1 cellular context compared by ENCODE assay signal in the genomic region with DNA sequence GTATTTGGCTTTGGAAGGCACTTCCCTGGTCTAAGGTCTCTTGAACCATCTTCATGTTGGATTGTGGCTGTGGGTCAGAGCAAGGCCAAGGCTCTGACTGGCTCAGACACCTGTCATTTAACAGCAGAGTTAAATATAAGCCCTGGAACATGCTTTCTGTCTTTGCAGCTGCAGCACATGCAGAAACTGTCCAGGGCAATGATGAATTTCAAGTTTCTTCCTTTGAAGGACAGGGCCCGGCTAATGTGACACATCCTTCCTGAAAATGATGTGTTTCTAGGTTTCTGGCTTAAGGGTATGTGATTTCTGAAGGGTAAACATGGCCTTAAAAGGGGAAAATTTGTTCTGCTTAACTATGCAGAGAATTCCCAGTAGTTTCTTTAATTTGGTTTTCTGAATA.
TF ChIP-seq lines count a peak whose summit lies in the region.

No MANE protein-coding gene starts in this region.

TF ChIP-seq in GM12878, 131 proteins besides CTCF, POLR2A, EP300 and RAD21 (continued from another document):
- TF ChIP-seq, protein P1, sequence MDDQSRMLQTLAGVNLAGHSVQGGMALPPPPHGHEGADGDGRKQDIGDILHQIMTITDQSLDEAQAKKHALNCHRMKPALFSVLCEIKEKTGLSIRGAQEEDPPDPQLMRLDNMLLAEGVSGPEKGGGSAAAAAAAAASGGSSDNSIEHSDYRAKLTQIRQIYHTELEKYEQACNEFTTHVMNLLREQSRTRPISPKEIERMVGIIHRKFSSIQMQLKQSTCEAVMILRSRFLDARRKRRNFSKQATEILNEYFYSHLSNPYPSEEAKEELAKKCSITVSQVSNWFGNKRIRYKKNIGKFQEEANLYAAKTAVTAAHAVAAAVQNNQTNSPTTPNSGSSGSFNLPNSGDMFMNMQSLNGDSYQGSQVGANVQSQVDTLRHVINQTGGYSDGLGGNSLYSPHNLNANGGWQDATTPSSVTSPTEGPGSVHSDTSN (IDR thresholded peaks at IDR 0.05; ENCODE audit: insufficient replicate concordance, low read depth, low read length) = peak; percentile 4
- TF ChIP-seq, protein P2, sequence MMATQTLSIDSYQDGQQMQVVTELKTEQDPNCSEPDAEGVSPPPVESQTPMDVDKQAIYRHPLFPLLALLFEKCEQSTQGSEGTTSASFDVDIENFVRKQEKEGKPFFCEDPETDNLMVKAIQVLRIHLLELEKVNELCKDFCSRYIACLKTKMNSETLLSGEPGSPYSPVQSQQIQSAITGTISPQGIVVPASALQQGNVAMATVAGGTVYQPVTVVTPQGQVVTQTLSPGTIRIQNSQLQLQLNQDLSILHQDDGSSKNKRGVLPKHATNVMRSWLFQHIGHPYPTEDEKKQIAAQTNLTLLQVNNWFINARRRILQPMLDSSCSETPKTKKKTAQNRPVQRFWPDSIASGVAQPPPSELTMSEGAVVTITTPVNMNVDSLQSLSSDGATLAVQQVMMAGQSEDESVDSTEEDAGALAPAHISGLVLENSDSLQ (IDR thresholded peaks at IDR 0.05) = peak; percentile 46; the same call in 1 of the 2 replicates
